In the genomic region with DNA sequence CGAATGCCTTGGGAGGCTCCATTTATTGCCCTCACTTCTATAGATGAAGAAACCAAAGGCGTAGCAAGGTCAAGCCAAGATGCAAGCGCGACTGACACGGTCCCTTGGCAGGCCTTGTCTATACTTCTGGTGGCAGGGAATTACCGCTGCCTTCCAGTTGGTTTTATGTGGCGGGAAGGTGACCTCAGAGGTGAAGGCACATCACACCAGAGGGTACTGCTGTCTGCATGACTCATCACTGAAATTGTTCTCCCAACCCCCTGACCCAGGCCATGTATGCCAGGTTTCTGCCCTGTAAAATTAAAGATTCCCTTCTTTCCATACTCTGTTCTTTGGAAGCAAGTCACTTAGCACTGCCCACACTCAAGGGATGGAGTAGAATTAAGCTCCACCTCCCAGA, we compare ENCODE assay signal across 9 cellular contexts. TPM values are rescaled to one million over a fixed set of nuclear protein-coding genes. Genes with fewer than 3 reads are reported as not detected.
DNase-seq lines count a peak whose midpoint lies in the region; ATAC-seq and TF ChIP-seq lines count a peak whose summit lies in the region.
"Had no signal": no experiment of that assay in that cellular context is flagged by ENCODE, and none has a peak within 500 bp of the region (broad histone marks: within the 10 kb centered on the region; RNA-seq: fewer than 3 reads in every experiment).

No MANE protein-coding gene starts in this region.

- H3K4me1 ChIP-seq in heart left ventricle (peaks cover 10 to 99% (median 94%) of the 10 kb centered on the region in 12 donors), breast epithelium (peaks cover 0 to 18% of the 10 kb centered on the region in 2 donors), vagina (peaks cover 83% of the 10 kb centered on the region)

- H3K36me3 Mint-ChIP-seq in activated naive CD4-positive, alpha-beta T cell treated with anti-CD3 and anti-CD28 coated beads for 36 hours (ENCODE audit: low read depth) = no peaks in the 10 kb centered on the region

- ATAC-seq in heart left ventricle (peak in 3 of 4 donors; percentile 18 to 48 (median 35)), GM19452 (IDR thresholded peaks at IDR 0.05; ENCODE audit: unreplicated experiment) (no peak)

- H3K4me3 ChIP-seq in heart left ventricle (no peak overlapping the region), breast epithelium (no peak overlapping the region), vagina (no peak overlapping the region)

- TF ChIP-seq CTCF in heart left ventricle (IDR thresholded peaks at IDR 0.05) (no peak), breast epithelium (IDR thresholded peaks at IDR 0.05) (no peak), vagina (IDR thresholded peaks at IDR 0.05) (no peak)

- H3K9me3 ChIP-seq in heart left ventricle (no peaks in the 10 kb centered on the region), breast epithelium (no peaks in the 10 kb centered on the region), vagina (no peaks in the 10 kb centered on the region)

- H3K4me3 Mint-ChIP-seq in activated naive CD4-positive, alpha-beta T cell treated with anti-CD3 and anti-CD28 coated beads for 36 hours = no peak overlapping the region

- TF ChIP-seq POLR2A in heart left ventricle (IDR thresholded peaks at IDR 0.05) (no peak), breast epithelium (IDR thresholded peaks at IDR 0.05) (no peak), vagina (IDR thresholded peaks at IDR 0.05) (no peak)

- peak overlapping the region in 10 of 12 donors; percentile 22 to 96 (median 58) for H3K27ac ChIP-seq in heart left ventricle
- H3K27ac ChIP-seq in breast epithelium = peak overlapping the region; percentile 52 to 94
- peak overlapping the region; percentile 20 for H3K27ac ChIP-seq in vagina

- H3K27me3 Mint-ChIP-seq in activated naive CD4-positive, alpha-beta T cell treated with anti-CD3 and anti-CD28 coated beads for 36 hours (ENCODE audit: low read depth) = no peaks in the 10 kb centered on the region

- CTCF ChIA-PET in activated naive CD4-positive, alpha-beta T cell treated with anti-CD3 and anti-CD28 coated beads for 36 hours (lab: Charles Lee) = interaction anchor here (0.6 kb wide), 1 partner anchor 371 kb away, joined by 5 read pairs; no protein-coding TSS in a partner anchor

- no peaks in the 10 kb centered on the region for H3K27me3 ChIP-seq in heart left ventricle
- H3K27me3 ChIP-seq in breast epithelium = no peaks in the 10 kb centered on the region
- no peaks in the 10 kb centered on the region for H3K27me3 ChIP-seq in vagina

- H3K36me3 ChIP-seq in heart left ventricle (peaks cover 0 to 55% (median 18%) of the 10 kb centered on the region in 9 donors), breast epithelium (no peaks in the 10 kb centered on the region), vagina (peaks cover 0 to 9% of the 10 kb centered on the region in 2 donors)

- 50 to 68% (median 65%) methylated on average over 7 of the region's 7 CpGs for WGBS in heart left ventricle, 4 donors

- intact Hi-C loops in heart left ventricle (cut with DNase I) = loop anchor here in 1 of 10 donors (5.0 kb wide), 1 partner anchor 34 kb away; no protein-coding TSS in a partner anchor
- intact Hi-C loops in cardiac septum (cut with DNase I) = no loop called here
- intact Hi-C loops in breast epithelium (cut with DNase I; ENCODE audit: low total_unique reads) = no loop called here
- intact Hi-C loops in vagina (cut with DNase I) = no loop called here
- intact Hi-C loops in activated naive CD4-positive, alpha-beta T cell treated with anti-CD3 and anti-CD28 coated beads for 36 hours (cut with micrococcal nuclease) = no loop called here

- DNase-seq in heart left ventricle = peak in 1 of 5 donors; percentile 50
- DNase-seq in cardiac septum (ENCODE audit: low spot score) = no peak
- DNase-seq in breast epithelium (ENCODE audit: low spot score in 2 of 2) = no peak
- peak; percentile 51 for DNase-seq in left kidney (ENCODE audit: low read depth, low spot score)
- DNase-seq in vagina (ENCODE audit: extremely low spot score in 2 of 2) = no peak
- DNase-seq in activated naive CD4-positive, alpha-beta T cell treated with anti-CD3 and anti-CD28 coated beads for 36 hours = no peak
- DNase-seq in T-helper 1 cell = no peak
- DNase-seq: effector CD4-positive, alpha-beta T cell had no signal

- H3K9me3 Mint-ChIP-seq in activated naive CD4-positive, alpha-beta T cell treated with anti-CD3 and anti-CD28 coated beads for 36 hours = no peaks in the 10 kb centered on the region

- no peak overlapping the region for H3K27ac Mint-ChIP-seq in activated naive CD4-positive, alpha-beta T cell treated with anti-CD3 and anti-CD28 coated beads for 36 hours

- H3K4me1 Mint-ChIP-seq in activated naive CD4-positive, alpha-beta T cell treated with anti-CD3 and anti-CD28 coated beads for 36 hours (ENCODE audit: low read depth) = peaks cover 3% of the 10 kb centered on the region

RNA-seq across cellular contexts. Expression of a gene that starts 36.1 kb away (rescaled TPM):
- 10 to 100 TPM; 36.0 to 79.8 (median 59.1) TPM for total RNA-seq in heart left ventricle
- 100 to 1,000 TPM; 108 to 130 TPM for polyA plus RNA-seq in heart left ventricle
- 63.4 TPM for total RNA-seq in cardiac septum
- total RNA-seq in breast epithelium = 10 to 100 TPM; 32.6 to 47.2 (median 44.5) TPM
- total RNA-seq in vagina = 28.2 TPM
- total RNA-seq in activated naive CD4-positive, alpha-beta T cell treated with anti-CD3 and anti-CD28 coated beads for 36 hours = 10 to 100 TPM; 59.5 to 65.5 TPM

Comparison
In these comparisons a context has a peak if more than half of its experiments do, and no peak if none do; other contexts are left out.
1. H3K27ac ChIP-seq: peak in every context shown above with its lines; median percentile 73 in breast epithelium; 58 in heart left ventricle; 20 in vagina.